Comparison of ENCODE assay signal across 21 cellular contexts in genomic region chr15:35932541-35932940, GRCh38.
"Had no signal": no experiment of that assay in that cellular context is flagged by ENCODE, and none has a peak within 500 bp of the region (broad histone marks: within the 10 kb centered on the region; RNA-seq: fewer than 3 reads in every experiment).

No MANE protein-coding gene starts in this region.

- H3K4me3 Mint-ChIP-seq: activated CD4-positive, alpha-beta T cell treated with anti-CD3 and anti-CD28 coated beads, Interleukin-2, amount 10 ng/mL, durations not matched to agents 24 days and 14 days; activated CD8-positive, alpha-beta T cell treated with anti-CD3 and anti-CD28 coated beads, Interleukin-2, amount 10 ng/mL, durations not matched to agents 7 days and 5 days; activated naive CD4-positive, alpha-beta T cell treated with anti-CD3 and anti-CD28 coated beads, Interleukin-2, amount 10 ng/mL, durations not matched to agents 7 days and 5 days; activated T-cell treated with anti-CD3 and anti-CD28 coated beads, Interleukin-2, amount 50 U/mL, for 4 hours; stimulated activated naive CD8-positive, alpha-beta T cell treated with anti-CD3 and anti-CD28 coated beads, Interleukin-15, Interleukin-2, amounts not matched to agents 100 ng/mL and 50 ng/mL, for 24 hours; T-cell had no signal

- H3K27me3 Mint-ChIP-seq: activated CD4-positive, alpha-beta T cell treated with anti-CD3 and anti-CD28 coated beads, Interleukin-2, amount 10 ng/mL, durations not matched to agents 24 days and 14 days; activated naive CD4-positive, alpha-beta T cell treated with anti-CD3 and anti-CD28 coated beads, Interleukin-2, amount 10 ng/mL, durations not matched to agents 7 days and 5 days; progenitor cell of endocrine pancreas; stimulated activated naive CD8-positive, alpha-beta T cell treated with anti-CD3 and anti-CD28 coated beads, Interleukin-15, Interleukin-2, amounts not matched to agents 100 ng/mL and 50 ng/mL, for 24 hours; T-cell had no signal

- H3K36me3 Mint-ChIP-seq: activated naive CD4-positive, alpha-beta T cell treated with anti-CD3 and anti-CD28 coated beads, Interleukin-2, amount 10 ng/mL, durations not matched to agents 7 days and 5 days; T-cell had no signal

- H3K4me1 Mint-ChIP-seq: activated CD4-positive, alpha-beta T cell treated with anti-CD3 and anti-CD28 coated beads, Interleukin-2, amount 10 ng/mL, durations not matched to agents 24 days and 14 days; activated naive CD4-positive, alpha-beta T cell treated with anti-CD3 and anti-CD28 coated beads, Interleukin-2, amount 10 ng/mL, durations not matched to agents 7 days and 5 days; T-cell had no signal

- DNase-seq: activated CD4-positive, alpha-beta T cell treated with anti-CD3 and anti-CD28 coated beads, Interleukin-2, amount 10 ng/mL, durations not matched to agents 24 days and 14 days; activated CD4-positive, CD25-positive, alpha-beta regulatory T cell; activated CD8-positive, alpha-beta T cell treated with anti-CD3 and anti-CD28 coated beads, Interleukin-2, amount 10 ng/mL, durations not matched to agents 7 days and 5 days; activated naive CD4-positive, alpha-beta T cell treated with anti-CD3 and anti-CD28 coated beads, Interleukin-2, amount 10 ng/mL, durations not matched to agents 7 days and 5 days; activated T-cell treated with anti-CD3 and anti-CD28 coated beads, Interleukin-2, amount 50 U/mL, for 4 hours; dorsolateral prefrontal cortex; foreskin keratinocyte; left ventricle myocardium inferior; mammary epithelial cell; occipital lobe; right cardiac atrium; T-cell; T-helper 9 cell; transverse colon; uterus had no signal

- H3K27ac Mint-ChIP-seq: activated CD4-positive, alpha-beta T cell treated with anti-CD3 and anti-CD28 coated beads, Interleukin-2, amount 10 ng/mL, durations not matched to agents 24 days and 14 days; activated CD8-positive, alpha-beta T cell treated with anti-CD3 and anti-CD28 coated beads, Interleukin-2, amount 10 ng/mL, durations not matched to agents 7 days and 5 days; activated naive CD4-positive, alpha-beta T cell treated with anti-CD3 and anti-CD28 coated beads, Interleukin-2, amount 10 ng/mL, durations not matched to agents 7 days and 5 days; progenitor cell of endocrine pancreas; stimulated activated naive CD8-positive, alpha-beta T cell treated with anti-CD3 and anti-CD28 coated beads, Interleukin-15, Interleukin-2, amounts not matched to agents 100 ng/mL and 50 ng/mL, for 24 hours; T-cell had no signal

- H3K4me3 ChIP-seq: cardiac muscle cell, dorsolateral prefrontal cortex, hepatocyte, left ventricle myocardium inferior, skin epidermis, suprapubic skin, transverse colon, uterus had no signal

- ATAC-seq: activated CD8-positive, alpha-beta T cell treated with anti-CD3 and anti-CD28 coated beads, Interleukin-2, amount 10 ng/mL, durations not matched to agents 7 days and 5 days; activated T-cell treated with anti-CD3 and anti-CD28 coated beads, Interleukin-2, amount 50 U/mL, for 4 hours; foreskin keratinocyte; right cardiac atrium; T-cell had no signal

- H3K9me3 Mint-ChIP-seq: activated CD4-positive, alpha-beta T cell treated with anti-CD3 and anti-CD28 coated beads, Interleukin-2, amount 10 ng/mL, durations not matched to agents 24 days and 14 days; activated T-cell treated with anti-CD3 and anti-CD28 coated beads, Interleukin-2, amount 50 U/mL, for 4 hours; stimulated activated naive CD8-positive, alpha-beta T cell treated with anti-CD3 and anti-CD28 coated beads, Interleukin-15, Interleukin-2, amounts not matched to agents 100 ng/mL and 50 ng/mL, for 24 hours; T-cell had no signal
